Comparison of ENCODE assay signal across 26 cellular contexts in the genomic region with DNA sequence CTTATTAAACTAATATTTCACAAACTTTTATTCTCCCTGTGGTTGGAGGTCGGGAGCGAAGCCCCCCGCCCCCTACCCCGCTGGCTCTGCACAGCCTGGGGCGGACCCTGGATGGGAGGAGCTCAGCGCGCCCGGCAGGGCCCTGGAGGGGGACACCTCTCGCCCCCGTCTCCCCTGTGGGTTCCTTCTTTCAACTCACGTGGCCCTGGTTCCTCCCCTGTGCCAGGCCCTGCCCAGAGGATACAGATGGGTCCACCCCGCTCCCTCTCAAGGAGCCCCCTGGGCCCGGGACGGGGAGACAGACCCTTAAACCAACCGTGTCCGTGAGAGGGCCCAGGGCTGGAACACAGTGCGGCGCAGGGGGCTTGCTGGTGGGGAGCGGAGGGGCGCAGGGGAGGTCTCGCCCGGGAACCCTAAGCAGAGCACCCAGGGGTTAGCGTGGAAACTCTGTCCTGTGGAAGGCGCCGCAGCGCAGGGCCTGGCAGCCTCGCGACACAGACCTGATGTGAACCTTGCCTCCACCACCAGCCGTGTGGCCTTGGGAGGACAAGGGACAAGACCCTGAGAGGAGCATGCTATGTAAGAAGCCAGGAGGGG.
DNase-seq lines count a peak whose midpoint lies in the region; ATAC-seq, FAIRE-seq and TF ChIP-seq lines count a peak whose summit lies in the region.
"Had no signal": no experiment of that assay in that cellular context is flagged by ENCODE, and none has a peak within 500 bp of the region (broad histone marks: within the 10 kb centered on the region; RNA-seq: fewer than 3 reads in every experiment).

No MANE protein-coding gene starts in this region.

- no peak for FAIRE-seq in kidney (lab: Jason Lieb, UNC)
- FAIRE-seq: GM12892, HTR-8/SVneo had no signal

- H3K27ac ChIP-seq in right atrium auricular region (no peak overlapping the region), endodermal cell (ENCODE audit: low read depth, low read length) (no peak overlapping the region), lung (ENCODE audit: low read depth in 1 of 2, low read length in 1 of 2) (no peak overlapping the region), kidney (ENCODE audit: low read depth in 2 of 2, low read length in 2 of 2) (no peak overlapping the region)
- H3K27ac ChIP-seq: colonic mucosa, GM23248, KMS-11 had no signal

- intact Hi-C loops in left ventricle myocardium superior (cut with micrococcal nuclease) = no loop called here
- intact Hi-C loops in kidney (cut with DNase I) = loop anchor here (10.0 kb wide), 1 partner anchor 818 kb away; no protein-coding TSS in a partner anchor

- H3K9ac ChIP-seq in endodermal cell (ENCODE audit: extremely low read depth, low read length, poor library complexity, severe bottlenecking) (no peak overlapping the region), kidney (ENCODE audit: low read length in 2 of 2) (no peak overlapping the region)
- H3K9ac ChIP-seq: GM23248, KMS-11 had no signal

- H3K4me3 Mint-ChIP-seq in endodermal cell = no peak overlapping the region
- H3K4me3 Mint-ChIP-seq: activated CD4-positive, alpha-beta T cell treated with anti-CD3 and anti-CD28 coated beads for 36 hours; activated T-cell treated with anti-CD3 and anti-CD28 coated beads, Interleukin-2, amount 50 U/mL, for 4 hours; natural killer cell treated with Interleukin-12 subunit alpha and Interleukin-12 subunit beta and Interleukin-15 and Interleukin-18, amount 100 ng/mL, for 72 hours had no signal

- no peaks in the 10 kb centered on the region for H3K4me1 Mint-ChIP-seq in endodermal cell
- H3K4me1 Mint-ChIP-seq: activated CD4-positive, alpha-beta T cell treated with anti-CD3 and anti-CD28 coated beads for 36 hours had no signal

- no peak overlapping the region for H3K27ac Mint-ChIP-seq in endodermal cell
- H3K27ac Mint-ChIP-seq: activated CD4-positive, alpha-beta T cell treated with anti-CD3 and anti-CD28 coated beads for 36 hours; natural killer cell treated with Interleukin-12 subunit alpha and Interleukin-12 subunit beta and Interleukin-15 and Interleukin-18, amount 100 ng/mL, for 72 hours had no signal

- H3K9me3 ChIP-seq in right atrium auricular region = peaks cover 0 to 17% of the 10 kb centered on the region in 2 donors
- peaks cover 14% of the 10 kb centered on the region for H3K9me3 ChIP-seq in endodermal cell (ENCODE audit: control insufficient read depth, low read length)
- peaks cover 0 to 8% of the 10 kb centered on the region in 2 donors for H3K9me3 ChIP-seq in lung (ENCODE audit: control insufficient read depth in 2 of 2, insufficient read depth in 1 of 2, low read length in 1 of 2)
- peaks cover 3 to 6% of the 10 kb centered on the region in 2 donors for H3K9me3 ChIP-seq in kidney (ENCODE audit: control insufficient read depth in 1 of 2, low read length in 2 of 2)
- H3K9me3 ChIP-seq: colonic mucosa, mucosa of descending colon had no signal

- H3K27me3 ChIP-seq in right atrium auricular region (peaks cover 0 to 9% of the 10 kb centered on the region in 2 donors), endodermal cell (ENCODE audit: control insufficient read depth, insufficient read depth, low read length, poor library complexity, severe bottlenecking) (no peaks in the 10 kb centered on the region), lung (ENCODE audit: control insufficient read depth, insufficient read depth) (no peaks in the 10 kb centered on the region)

- peaks cover 17% of the 10 kb centered on the region for H3K27me3 Mint-ChIP-seq in endodermal cell (ENCODE audit: insufficient read depth)

- peaks cover 20% of the 10 kb centered on the region for H3K9me3 Mint-ChIP-seq in endodermal cell
- H3K9me3 Mint-ChIP-seq: activated T-cell treated with anti-CD3 and anti-CD28 coated beads, Interleukin-2, amount 50 U/mL, for 4 hours; natural killer cell treated with Interleukin-12 subunit alpha and Interleukin-12 subunit beta and Interleukin-15 and Interleukin-18, amount 100 ng/mL, for 72 hours had no signal

- no peak for TF ChIP-seq CTCF in right atrium auricular region (IDR thresholded peaks at IDR 0.05)
- no peak for TF ChIP-seq CTCF in endodermal cell (conservative IDR thresholded peaks at IDR 0.05)
- TF ChIP-seq CTCF in lung (IDR thresholded peaks at IDR 0.05; ENCODE audit: control extremely low read depth, extremely low read depth) = no peak
- TF ChIP-seq CTCF in omental fat pad (IDR thresholded peaks at IDR 0.05) = no peak
- no peak for TF ChIP-seq CTCF in kidney (IDR thresholded peaks at IDR 0.05; ENCODE audit: borderline replicate concordance, extremely low read depth, insufficient read depth)

- H3K4me1 ChIP-seq in right atrium auricular region (peaks cover 0 to 6% of the 10 kb centered on the region in 2 donors), endodermal cell (ENCODE audit: control insufficient read depth, insufficient read depth, low read length) (no peaks in the 10 kb centered on the region), lung (ENCODE audit: control insufficient read depth in 2 of 2, insufficient read depth in 2 of 2, low read length in 2 of 2) (no peaks in the 10 kb centered on the region), kidney (ENCODE audit: control insufficient read depth in 1 of 2, insufficient read depth in 1 of 2, low read depth in 1 of 2, low read length in 2 of 2) (no peaks in the 10 kb centered on the region)
- H3K4me1 ChIP-seq: colonic mucosa had no signal

- H3K36me3 ChIP-seq in right atrium auricular region (no peaks in the 10 kb centered on the region), endodermal cell (ENCODE audit: control insufficient read depth, insufficient read depth, low read length) (no peaks in the 10 kb centered on the region), lung (ENCODE audit: control insufficient read depth in 2 of 2, insufficient read depth in 2 of 2, low read length in 2 of 2) (no peaks in the 10 kb centered on the region), kidney (ENCODE audit: control insufficient read depth in 1 of 2, insufficient read depth in 2 of 2, low read length in 2 of 2) (no peaks in the 10 kb centered on the region)
- H3K36me3 ChIP-seq: colonic mucosa had no signal

- peak overlapping the region in 1 of 2 donors; percentile 28 for H3K4me3 ChIP-seq in right atrium auricular region
- H3K4me3 ChIP-seq in endodermal cell (ENCODE audit: low read length) = no peak overlapping the region
- no peak overlapping the region for H3K4me3 ChIP-seq in lung
- H3K4me3 ChIP-seq in kidney (ENCODE audit: low read length in 2 of 2) = no peak overlapping the region
- H3K4me3 ChIP-seq: colonic mucosa, GM23248, mucosa of descending colon had no signal

- 81 to 98% methylated on average over 17 to 29 of the region's 29 CpGs for WGBS in endodermal cell (ENCODE audit: insufficient coverage in 1 of 2, insufficient read length in 1 of 2), 2 experiments
- 39% methylated on average over 29 of the region's 29 CpGs for WGBS in lung, 2 donors

- ATAC-seq in left ventricle myocardium superior (no peak), lung (ENCODE audit: insufficient read depth, low FRiP score) (peak; percentile 10), omental fat pad (ENCODE audit: low FRiP score) (no peak), HG03571 (IDR thresholded peaks at IDR 0.05; ENCODE audit: unreplicated experiment) (no peak)
- ATAC-seq: activated CD4-positive, alpha-beta T cell treated with anti-CD3 and anti-CD28 coated beads for 36 hours; activated T-cell treated with anti-CD3 and anti-CD28 coated beads, Interleukin-2, amount 50 U/mL, for 4 hours; mucosa of descending colon; natural killer cell treated with Interleukin-12 subunit alpha and Interleukin-12 subunit beta and Interleukin-15 and Interleukin-18, amount 100 ng/mL, for 72 hours had no signal

- H3K36me3 Mint-ChIP-seq in endodermal cell (ENCODE audit: low read depth) = no peaks in the 10 kb centered on the region
- H3K36me3 Mint-ChIP-seq: natural killer cell treated with Interleukin-12 subunit alpha and Interleukin-12 subunit beta and Interleukin-15 and Interleukin-18, amount 100 ng/mL, for 72 hours had no signal

- peak; percentile 26 for DNase-seq in right atrium auricular region (ENCODE audit: low spot score)
- DNase-seq in left ventricle myocardium superior = no peak
- peak; percentile 41 for DNase-seq in endodermal cell
- DNase-seq in lung (ENCODE audit: low spot score) = peak; percentile 26
- DNase-seq in omental fat pad (ENCODE audit: low spot score) = no peak
- DNase-seq in kidney = no peak
- DNase-seq: activated CD4-positive, alpha-beta T cell treated with anti-CD3 and anti-CD28 coated beads for 36 hours; activated T-cell treated with anti-CD3 and anti-CD28 coated beads, Interleukin-2, amount 50 U/mL, for 4 hours; C1 segment of cervical spinal cord; colonic mucosa; COR-L47; DMS53; effector CD4-positive, alpha-beta T cell; GM23248; hypothalamus; islet precursor cell; MM.1S; mucosa of descending colon; NCI-H1930; NCI-H510A treated with DMSO at 0.1 percent for 48 hours; stimulated activated naive CD4-positive, alpha-beta T cell had no signal

Comparison
In these comparisons a context has a peak if more than half of its experiments do, and no peak if none do; other contexts are left out.
1. DNase-seq: peak in right atrium auricular region (single experiment), endodermal cell (single experiment) and lung (single experiment); none in left ventricle myocardium superior (single experiment), omental fat pad (single experiment) and kidney (single experiment).